In the genomic region with DNA sequence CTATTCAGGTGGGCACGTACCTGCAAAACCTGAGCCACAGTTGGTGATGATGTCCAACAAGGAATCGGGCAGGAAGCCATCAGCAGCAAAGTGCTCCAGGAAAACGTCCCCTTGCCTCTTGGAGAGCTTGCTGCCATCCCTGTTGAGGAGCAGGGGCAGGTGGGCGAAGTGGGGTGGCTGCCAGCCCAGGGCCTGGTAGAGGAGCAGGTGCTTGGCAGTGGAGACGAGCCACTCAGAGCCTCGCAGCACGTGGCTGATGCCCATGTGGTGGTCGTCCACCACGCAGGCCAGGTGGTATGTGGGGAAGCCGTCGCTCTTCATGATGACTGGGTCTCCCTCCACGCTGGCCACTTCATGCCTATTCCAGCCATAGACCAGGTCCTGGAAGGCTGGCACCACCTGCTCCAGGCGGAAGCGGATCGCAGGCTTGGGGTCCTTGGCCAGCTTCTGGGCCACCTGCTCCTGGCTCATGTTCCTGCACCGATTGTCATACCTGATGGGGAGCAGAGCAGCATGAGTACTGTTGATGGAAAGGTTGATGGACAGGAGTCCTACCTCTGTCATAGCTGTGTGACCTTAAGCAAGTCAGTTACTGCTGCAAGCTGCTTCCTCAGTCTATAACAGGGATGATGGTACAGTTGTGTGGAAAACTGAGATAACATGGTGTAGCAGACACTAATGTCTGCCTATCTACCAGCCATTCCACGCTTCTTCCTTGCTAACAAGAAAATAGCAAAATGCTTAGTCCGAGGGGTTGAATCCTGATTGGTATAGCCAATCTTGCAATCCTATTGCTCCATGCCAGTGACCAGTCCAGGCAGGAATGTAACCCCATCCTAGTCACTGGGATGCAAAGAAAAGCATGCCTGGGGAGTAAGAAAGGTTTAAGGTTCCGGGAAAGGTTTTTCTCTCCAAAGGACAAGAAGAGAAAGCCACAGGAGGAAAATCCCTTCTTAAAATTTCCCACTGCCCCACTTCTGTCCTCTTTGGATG, we compare ENCODE assay signal across 12 cellular contexts.
"Had no signal": no experiment of that assay in that cellular context is flagged by ENCODE, and none has a peak within 500 bp of the region (broad histone marks: within the 10 kb centered on the region; RNA-seq: fewer than 3 reads in every experiment).

No MANE protein-coding gene starts in this region.

- H3K27ac ChIP-seq: brain microvascular endothelial cell, esophagus squamous epithelium, foreskin keratinocyte, uterus had no signal

- H3K36me3 ChIP-seq: uterus had no signal

- H3K4me3 ChIP-seq: esophagus squamous epithelium, uterus had no signal

- DNase-seq: activated CD4-positive, alpha-beta T cell treated with anti-CD3 and anti-CD28 coated beads, Interleukin-2, amount 50 U/mL, for 1 hour; activated CD4-positive, CD25-positive, alpha-beta regulatory T cell; activated CD8-positive, alpha-beta memory T cell treated with anti-CD3 and anti-CD28 coated beads for 24 hours; activated naive CD8-positive, alpha-beta T cell treated with anti-CD3 and anti-CD28 coated beads, Interleukin-2, amount 10 ng/mL, durations not matched to agents 7 days and 5 days; anterior cingulate cortex; brain microvascular endothelial cell; esophagus squamous epithelium; foreskin keratinocyte; head of caudate nucleus; immature natural killer cell; uterus had no signal

- H3K9me3 ChIP-seq: esophagus squamous epithelium, uterus had no signal

- H3K4me1 ChIP-seq: esophagus squamous epithelium, uterus had no signal

- ATAC-seq: stimulated activated effector memory CD8-positive, alpha-beta T cell treated with anti-CD3 and anti-CD28 coated beads, Interleukin-12 subunit alpha, Interleukin-12 subunit beta, amount 100 ng/mL, for 72 hours had no signal

- H3K27me3 ChIP-seq: brain microvascular endothelial cell, esophagus squamous epithelium, foreskin keratinocyte, uterus had no signal
